17 cellular contexts compared by ENCODE assay signal in genomic region chr16:71576971-71577370, GRCh38. TPM values are rescaled to one million over a fixed set of nuclear protein-coding genes. Genes with fewer than 3 reads are reported as not detected.
DNase-seq lines count a peak whose midpoint lies in the region; ATAC-seq, FAIRE-seq and TF ChIP-seq lines count a peak whose summit lies in the region.
"Had no signal": no experiment of that assay in that cellular context is flagged by ENCODE, and none has a peak within 500 bp of the region (broad histone marks: within the 10 kb centered on the region; RNA-seq: fewer than 3 reads in every experiment).

TSS of gene TAT (minus strand) at chr16:71577092. CDS start at chr16:71576415, 677 bp downstream.

- H4K5ac ChIP-seq in H1 (ENCODE audit: insufficient read length, low read depth, low read length), result no peak within 1 kb of the TSS

- no peak within 1 kb of the TSS for H3K4me3 ChIP-seq in GM23338
- no peak within 1 kb of the TSS for H3K4me3 ChIP-seq in H1 (ENCODE audit: extremely low read depth in 1 of 4, insufficient read depth in 2 of 4, low read depth in 3 of 4, low read length in 4 of 4)
- H3K4me3 ChIP-seq in neural progenitor cell, result no peak within 1 kb of the TSS
- H3K4me3 ChIP-seq in A673 (ENCODE audit: low read depth, low read length, poor library complexity, severe bottlenecking), result no peak within 1 kb of the TSS
- no peak within 1 kb of the TSS for H3K4me3 ChIP-seq in uterus
- H3K4me3 ChIP-seq: BLaER1 treated with 17β-estradiol and CSF1 and Interleukin-3, amounts not matched to agents 10 nM and 100 nM; K562 had no signal

- H3K9me2 ChIP-seq in GM23338 (ENCODE audit: insufficient read depth), result no peaks in the 10 kb centered on the region

- H2BK20ac ChIP-seq in H1 (ENCODE audit: low read length), result no peak within 1 kb of the TSS

- peak within 1 kb of the TSS; percentile 14; the same call in 1 of the 2 replicates for H3K4me2 ChIP-seq in GM23338
- no peak within 1 kb of the TSS for H3K4me2 ChIP-seq in H1 (ENCODE audit: insufficient read depth in 1 of 2, low read depth in 2 of 2, low read length in 2 of 2)
- H3K4me2 ChIP-seq in neural progenitor cell, result no peak within 1 kb of the TSS
- H3K4me2 ChIP-seq: BLaER1 treated with 17β-estradiol and CSF1 and Interleukin-3, amounts not matched to agents 10 nM and 100 nM had no signal

- no peak within 1 kb of the TSS for H2AK5ac ChIP-seq in H1 (ENCODE audit: low read depth, low read length)

- H3K23ac ChIP-seq in H1 (ENCODE audit: insufficient read length), result no peak within 1 kb of the TSS

- H3K36me3 Mint-ChIP-seq in GM23338 (ENCODE audit: low read depth) (no peaks in the 10 kb centered on the region), neural progenitor cell (no peaks in the 10 kb centered on the region)
- H3K36me3 Mint-ChIP-seq: CD4-positive, CD25-positive, alpha-beta regulatory T cell had no signal

- DNase-seq in GM23338 (ENCODE audit: low spot score), result peak; percentile 46
- no peak for DNase-seq in H1 (ENCODE audit: low read depth in 1 of 2, low spot score in 2 of 2)
- DNase-seq in left lobe of liver (ENCODE audit: low spot score), result peak; percentile 86
- DNase-seq in neural progenitor cell (ENCODE audit: low spot score), result no peak
- DNase-seq in A673 (ENCODE audit: low spot score), result no peak
- no peak for DNase-seq in uterus
- DNase-seq: 8988T; ACHN; CD4-positive, CD25-positive, alpha-beta regulatory T cell; DMS53; GF-D8 had no signal

- H2BK5ac ChIP-seq in H1 (ENCODE audit: low read depth, low read length), result no peak within 1 kb of the TSS

- no peak within 1 kb of the TSS for H2AFZ ChIP-seq in GM23338
- no peak within 1 kb of the TSS; the same call in 1 of the 2 replicates for H2AFZ ChIP-seq in H1 (ENCODE audit: low read length)
- peak within 1 kb of the TSS; percentile 3 for H2AFZ ChIP-seq in neural progenitor cell (replicated peaks)

- intact Hi-C loops in A673 (cut with micrococcal nuclease; ENCODE audit: unreplicated experiment), result no loop called here
- intact Hi-C loops in uterus (cut with DNase I; ENCODE audit: low total_unique reads), result no loop called here

- H3K23me2 ChIP-seq in H1 (ENCODE audit: low read depth, low read length), result no peaks in the 10 kb centered on the region

- no peak within 1 kb of the TSS for H2BK12ac ChIP-seq in H1 (ENCODE audit: low read depth, low read length)

- H3K27ac ChIP-seq in GM23338 (ENCODE audit: low read depth), result no peak within 1 kb of the TSS
- H3K27ac ChIP-seq in H1 (ENCODE audit: low read depth, low read length), result no peak within 1 kb of the TSS
- H3K27ac ChIP-seq in neural progenitor cell, result no peak within 1 kb of the TSS
- H3K27ac ChIP-seq in A673 (ENCODE audit: low read depth, low read length, poor library complexity, severe bottlenecking), result no peak within 1 kb of the TSS
- H3K27ac ChIP-seq in uterus, result no peak within 1 kb of the TSS
- H3K27ac ChIP-seq: BLaER1 treated with 17β-estradiol and CSF1 and Interleukin-3, amounts not matched to agents 10 nM and 100 nM; HL-60 had no signal

- ATAC-seq in GM23338 (peak; percentile 66), left lobe of liver (peak; percentile 51), GM19397 (IDR thresholded peaks at IDR 0.05; ENCODE audit: unreplicated experiment) (no peak)
- ATAC-seq: HCT116, K562 had no signal

- TF ChIP-seq POLR2A in H1 (IDR thresholded peaks at IDR 0.05; ENCODE audit: control extremely low read depth in 1 of 2, low read depth in 2 of 2, low read length in 2 of 2) (no peak), uterus (IDR thresholded peaks at IDR 0.05) (no peak)

- H3K18ac ChIP-seq in H1 (ENCODE audit: extremely low read depth, low read length), result no peak within 1 kb of the TSS

- no peak for TF ChIP-seq EP300 in H1 (IDR thresholded peaks at IDR 0.05; ENCODE audit: borderline replicate concordance in 1 of 2, low read depth in 2 of 2, low read length in 2 of 2)

- TF ChIP-seq CTCF in GM23338 (conservative IDR thresholded peaks at IDR 0.05; ENCODE audit: low read depth in 2 of 2) (no peak), H1 (IDR thresholded peaks at IDR 0.05; ENCODE audit: control extremely low read depth in 1 of 3, insufficient read depth in 1 of 3, low read depth in 1 of 3, low read length in 3 of 3) (no peak), neural progenitor cell (IDR thresholded peaks at IDR 0.05) (no peak), A673 (conservative IDR thresholded peaks at IDR 0.05; ENCODE audit: low read depth, low read length) (no peak), uterus (IDR thresholded peaks at IDR 0.05) (no peak)

- H3K36me3 ChIP-seq in GM23338 (ENCODE audit: insufficient read depth) (no peaks in the 10 kb centered on the region), H1 (ENCODE audit: control insufficient read depth in 2 of 4, insufficient read depth in 4 of 4, low read length in 3 of 4) (no peaks in the 10 kb centered on the region), neural progenitor cell (no peaks in the 10 kb centered on the region), A673 (ENCODE audit: insufficient read depth, low read length, poor library complexity, severe bottlenecking) (no peaks in the 10 kb centered on the region), uterus (no peaks in the 10 kb centered on the region)
- H3K36me3 ChIP-seq: BLaER1 treated with 17β-estradiol and CSF1 and Interleukin-3, amounts not matched to agents 10 nM and 100 nM had no signal

- no peak within 1 kb of the TSS for H2BK120ac ChIP-seq in H1 (replicated peaks; ENCODE audit: low read depth, low read length)

- H3K14ac ChIP-seq in H1 (ENCODE audit: insufficient read length), result no peak within 1 kb of the TSS

- POLR2A ChIA-PET in H1 (lab: Charles Lee; ENCODE audit: partially characterized antibody) (no interaction called here), A673 (lab: Charles Lee; ENCODE audit: low non-redundant PET) (interaction anchor here (0.7 kb wide), 1 partner anchor 999 kb away, joined by 6 read pairs; no protein-coding TSS in a partner anchor)

- H3K4me1 ChIP-seq in GM23338 (ENCODE audit: insufficient read depth) (no peaks in the 10 kb centered on the region), H1 (replicated peaks in 1 of 4; ENCODE audit: control insufficient read depth in 3 of 4, insufficient read depth in 4 of 4, low read length in 3 of 4) (no peaks in the 10 kb centered on the region), neural progenitor cell (no peaks in the 10 kb centered on the region), A673 (ENCODE audit: insufficient read depth, low read length, poor library complexity, severe bottlenecking) (no peaks in the 10 kb centered on the region), uterus (no peaks in the 10 kb centered on the region)

- H3K4me3 Mint-ChIP-seq in GM23338 (no peak within 1 kb of the TSS), neural progenitor cell (no peak within 1 kb of the TSS)
- H3K4me3 Mint-ChIP-seq: CD4-positive, CD25-positive, alpha-beta regulatory T cell had no signal

- H3K9me3 Mint-ChIP-seq in GM23338 (no peaks in the 10 kb centered on the region), neural progenitor cell (no peaks in the 10 kb centered on the region)
- H3K9me3 Mint-ChIP-seq: CD4-positive, CD25-positive, alpha-beta regulatory T cell had no signal

- 38% methylated on average over 3 of the region's 3 CpGs; no CpG with 5 or more reads in 1 of the 2 experiments for WGBS in H1 (ENCODE audit: extremely low coverage in 1 of 2, insufficient coverage in 1 of 2, insufficient read length in 1 of 2, insufficient replicate concordance in 2 of 2, low coverage in 1 of 2, low lambda C conversion rate in 2 of 2, missing lambda C conversion rate in 1 of 2), 2 experiments

- CTCF ChIA-PET in H1 (lab: Charles Lee; ENCODE audit: partially characterized antibody) (interaction anchor here (0.8 to 15.5 kb wide), 3 partner anchors 14 to 33 kb away, joined by 3 to 89 read pairs (median 3); no protein-coding TSS in a partner anchor), A673 (lab: Charles Lee) (no interaction called here)

- no peaks in the 10 kb centered on the region for H4K20me1 ChIP-seq in GM23338 (replicated peaks; ENCODE audit: insufficient read depth)
- no peaks in the 10 kb centered on the region for H4K20me1 ChIP-seq in H1 (replicated peaks in 1 of 2; ENCODE audit: control insufficient read depth in 1 of 2, insufficient read depth in 2 of 2, low read length in 2 of 2)
- no peaks in the 10 kb centered on the region for H4K20me1 ChIP-seq in neural progenitor cell (ENCODE audit: low read depth)
- H4K20me1 ChIP-seq: BLaER1 treated with 17β-estradiol and CSF1 and Interleukin-3, amounts not matched to agents 10 nM and 100 nM had no signal

- no peaks in the 10 kb centered on the region for H3K79me2 ChIP-seq in GM23338 (replicated peaks; ENCODE audit: insufficient read depth)
- H3K79me2 ChIP-seq in H1 (ENCODE audit: control insufficient read depth in 1 of 2, insufficient read depth in 2 of 2, low read length in 2 of 2), result no peaks in the 10 kb centered on the region
- H3K79me2 ChIP-seq in neural progenitor cell (ENCODE audit: low read depth), result no peaks in the 10 kb centered on the region

- H3K9ac ChIP-seq in H1 (replicated peaks in 1 of 4; ENCODE audit: extremely low read depth in 1 of 4, low read depth in 3 of 4, low read length in 3 of 4) (no peak within 1 kb of the TSS), neural progenitor cell (no peak within 1 kb of the TSS)
- H3K9ac ChIP-seq: BLaER1 treated with 17β-estradiol and CSF1 and Interleukin-3, amounts not matched to agents 10 nM and 100 nM had no signal

- FAIRE-seq in H1 (lab: Jason Lieb, UNC), result no peak
- FAIRE-seq: K562 had no signal

- no peak within 1 kb of the TSS for H2BK15ac ChIP-seq in H1 (ENCODE audit: low read length)

- no peaks in the 10 kb centered on the region; the same call in 1 of the 3 replicates for H3K4me1 Mint-ChIP-seq in GM23338
- no peaks in the 10 kb centered on the region for H3K4me1 Mint-ChIP-seq in neural progenitor cell
- H3K4me1 Mint-ChIP-seq: CD4-positive, CD25-positive, alpha-beta regulatory T cell had no signal

- H3K27me3 Mint-ChIP-seq in GM23338 (ENCODE audit: insufficient read depth, low read depth, poor library complexity) (peaks cover 3% of the 10 kb centered on the region), neural progenitor cell (ENCODE audit: insufficient read depth, low read depth) (no peaks in the 10 kb centered on the region)

- H3K27ac Mint-ChIP-seq in GM23338 (no peak within 1 kb of the TSS), neural progenitor cell (no peak within 1 kb of the TSS)
- H3K27ac Mint-ChIP-seq: CD4-positive, CD25-positive, alpha-beta regulatory T cell had no signal

- H3K27me3 ChIP-seq in GM23338 (ENCODE audit: insufficient read depth), result no peaks in the 10 kb centered on the region
- H3K27me3 ChIP-seq in H1 (replicated peaks in 1 of 4; ENCODE audit: control insufficient read depth in 3 of 4, extremely low read depth in 1 of 4, insufficient read depth in 3 of 4, low read length in 3 of 4), result no peaks in the 10 kb centered on the region
- peaks cover 7% of the 10 kb centered on the region for H3K27me3 ChIP-seq in neural progenitor cell
- H3K27me3 ChIP-seq in A673 (replicated peaks; ENCODE audit: insufficient read depth, low read depth, low read length, poor library complexity), result peaks cover 38% of the 10 kb centered on the region
- no peaks in the 10 kb centered on the region for H3K27me3 ChIP-seq in uterus
- H3K27me3 ChIP-seq: BLaER1 treated with 17β-estradiol and CSF1 and Interleukin-3, amounts not matched to agents 10 nM and 100 nM had no signal

- H3K56ac ChIP-seq in H1 (replicated peaks; ENCODE audit: insufficient read length, low read depth, low read length), result no peak within 1 kb of the TSS

- H3K9me3 ChIP-seq in H1 (ENCODE audit: insufficient read depth in 2 of 2, low read depth in 1 of 2, low read length in 1 of 2) (no peaks in the 10 kb centered on the region), neural progenitor cell (ENCODE audit: low read depth) (no peaks in the 10 kb centered on the region), A673 (ENCODE audit: low read depth, low read length, poor library complexity, severe bottlenecking) (no peaks in the 10 kb centered on the region), uterus (no peaks in the 10 kb centered on the region)
- H3K9me3 ChIP-seq: BLaER1 treated with 17β-estradiol and CSF1 and Interleukin-3, amounts not matched to agents 10 nM and 100 nM had no signal

- BruUV-seq in A673 (replicated peaks; lab: Mats Ljungman, UMichigan), result no TSS peak

- no peaks in the 10 kb centered on the region for H3F3A ChIP-seq in GM23338 (replicated peaks; ENCODE audit: low read depth)
- no peaks in the 10 kb centered on the region for H3F3A ChIP-seq in neural progenitor cell (ENCODE audit: low read depth)

- H4K91ac ChIP-seq in H1 (replicated peaks; ENCODE audit: insufficient read length, low read length), result no peak within 1 kb of the TSS

- H3K79me1 ChIP-seq in H1 (ENCODE audit: low read depth, low read length), result no peaks in the 10 kb centered on the region

- H3K4ac ChIP-seq in H1 (replicated peaks; ENCODE audit: insufficient read length, low read depth, low read length), result no peak within 1 kb of the TSS

- TF ChIP-seq RAD21 in H1 (IDR thresholded peaks at IDR 0.05 in 1 of 2, conservative IDR thresholded peaks at IDR 0.05 in 1 of 2; ENCODE audit: low read depth in 2 of 2, low read length in 2 of 2), result no peak

- H4K8ac ChIP-seq in H1 (ENCODE audit: extremely low read depth, insufficient read depth, low read length), result no peak within 1 kb of the TSS

RNA-seq across cellular contexts. Expression of gene TAT, which starts in this region (rescaled TPM):
- total RNA-seq in GM23338 (2014; rRNA removed; shearing (Covaris generic)), result not detected in 2 replicates
- 0.05 and 0.19 TPM in 2 replicates for polyA plus RNA-seq in GM23338 (2016; fragmentation: Nextera tagmentation; extraction: Ambion mirVana)
- total RNA-seq in H1 (2021; fragmentation: NEBNext Ultra II Directional; extraction: Animal tissue kit (Norgen Biotek cat#: 25700)), result not detected in 2 replicates
- 0.03 and 0.13 TPM in 2 replicates for polyA plus RNA-seq in H1 (2011; rRNA removed)
- 0.05 TPM for polyA plus RNA-seq in H1 (2011; cell fraction: cytosol; rRNA removed)
- 0.06 TPM for polyA plus RNA-seq in H1 (2011; cell fraction: nucleus; rRNA removed)
- polyA plus RNA-seq in H1 (2012, experiment 1 of 2), result 0.04 to 0.05 TPM in 2 of 4 replicates, not detected in the others
- not detected for polyA plus RNA-seq in H1 (2012, experiment 2 of 2)
- not detected for polyA plus RNA-seq in H1 (2013, experiment 1 of 2)
- polyA plus RNA-seq in H1 (2013, experiment 2 of 2), result 0.02 TPM
- 0.10 and 0.25 TPM in 2 replicates for polyA minus RNA-seq in H1 (2011; rRNA and poly(A)+ RNA removed)
- not detected for polyA minus RNA-seq in H1 (2011; cell fraction: cytosol; rRNA and poly(A)+ RNA removed)
- not detected for polyA minus RNA-seq in H1 (2011; cell fraction: nucleus; rRNA and poly(A)+ RNA removed)
- 2,689 TPM for total RNA-seq in left lobe of liver
- total RNA-seq in neural progenitor cell (ENCODE audit: low replicate concordance), result not detected in 2 replicates
- not detected in 2 replicates for total RNA-seq in A673 (2021)
- under 1 TPM in 2 of 4 donors, not detected in 2; 0.07 to 0.24 TPM for total RNA-seq in uterus
- total RNA-seq: CD4-positive, CD25-positive, alpha-beta regulatory T cell; H4 had no signal

Comparison
In these comparisons a context has a peak if more than half of its experiments do, and no peak if none do; other contexts are left out.
1. RNA of gene TAT (total RNA-seq): 2,689 TPM in left lobe of liver (single experiment); not detected in A673, 0.07 to 0.24 TPM in uterus, not detected in H1, not detected in GM23338 and not detected in neural progenitor cell; every median in the first group is over 1,000 times any median in the second.
2. Peak in DNase-seq, ATAC-seq and H3K4me2 ChIP-seq in GM23338; RNA of the gene not detected or under 1 TPM.